Comparison of ENCODE assay signal across 28 cellular contexts in the genomic region with DNA sequence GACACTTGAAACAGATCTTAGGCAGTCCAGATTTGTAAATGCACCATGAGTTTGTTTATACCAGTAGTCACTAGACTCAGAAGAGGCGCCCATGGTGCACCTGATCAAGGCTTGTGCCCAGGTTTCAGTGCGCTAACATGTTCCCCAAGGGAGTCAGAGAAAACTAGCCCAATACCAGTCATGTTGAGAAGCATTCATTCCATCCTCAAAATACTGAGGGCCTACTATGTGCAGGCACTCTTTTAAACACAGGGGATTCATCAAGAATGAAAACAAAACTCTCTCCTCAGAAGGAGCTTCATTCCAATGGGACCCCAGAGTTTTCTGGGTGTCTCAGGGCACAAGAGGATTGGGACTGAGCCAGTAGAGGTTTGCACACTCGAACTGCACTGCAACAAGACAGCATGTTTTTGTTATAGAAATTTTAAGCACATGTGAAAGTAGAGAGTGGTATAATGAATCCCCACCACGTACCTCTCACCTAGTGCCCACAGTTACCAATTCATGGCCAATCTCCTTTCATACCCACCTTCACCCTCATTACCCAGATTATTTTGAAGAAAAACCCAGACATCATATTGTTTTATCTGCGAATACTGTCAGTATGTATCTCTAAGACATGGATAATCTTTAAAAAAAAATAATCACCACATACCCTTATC.
"Had no signal": no experiment of that assay in that cellular context is flagged by ENCODE, and none has a peak within 500 bp of the region (broad histone marks: within the 10 kb centered on the region; RNA-seq: fewer than 3 reads in every experiment).

No MANE protein-coding gene starts in this region.

- H3K36me3 ChIP-seq: heart left ventricle, left ventricle myocardium inferior, neural progenitor cell, neutrophil, stomach, suprapubic skin, thoracic aorta, tibial artery, uterus had no signal

- H3K4me2 ChIP-seq: neural progenitor cell had no signal

- H3K27ac Mint-ChIP-seq: neural progenitor cell; progenitor cell of endocrine pancreas; stimulated activated effector memory CD8-positive, alpha-beta T cell treated with anti-CD3 and anti-CD28 coated beads, Interleukin-12 subunit alpha, Interleukin-12 subunit beta, amount 100 ng/mL, for 72 hours had no signal

- H3K9me3 ChIP-seq: heart left ventricle, left ventricle myocardium inferior, mucosa of descending colon, neutrophil, stomach, suprapubic skin, thoracic aorta, tibial artery, uterus had no signal

- H3K9me3 Mint-ChIP-seq: naive thymus-derived CD4-positive, alpha-beta T cell; nephron progenitor cell; neural progenitor cell; stimulated activated effector memory CD8-positive, alpha-beta T cell treated with anti-CD3 and anti-CD28 coated beads, Interleukin-12 subunit alpha, Interleukin-12 subunit beta, amount 100 ng/mL, for 72 hours had no signal

- H3K36me3 Mint-ChIP-seq: naive thymus-derived CD4-positive, alpha-beta T cell; neural progenitor cell; stimulated activated effector memory CD8-positive, alpha-beta T cell treated with anti-CD3 and anti-CD28 coated beads, Interleukin-12 subunit alpha, Interleukin-12 subunit beta, amount 100 ng/mL, for 72 hours; type B pancreatic cell had no signal

- H3K27me3 Mint-ChIP-seq: naive thymus-derived CD4-positive, alpha-beta T cell; progenitor cell of endocrine pancreas; type B pancreatic cell had no signal

- H3K79me2 ChIP-seq: parathyroid adenoma had no signal

- H3K4me3 ChIP-seq: heart left ventricle, left ventricle myocardium inferior, lung, mucosa of descending colon, neural progenitor cell, skin epidermis, stomach, suprapubic skin, thoracic aorta, tibial artery, uterus had no signal

- H3K27me3 ChIP-seq: heart left ventricle, neural progenitor cell, neutrophil, stomach, suprapubic skin, tibial artery, uterus had no signal

- H3K9ac ChIP-seq: neural progenitor cell, parathyroid adenoma had no signal

- H3K4me1 Mint-ChIP-seq: stimulated activated effector memory CD8-positive, alpha-beta T cell treated with anti-CD3 and anti-CD28 coated beads, Interleukin-12 subunit alpha, Interleukin-12 subunit beta, amount 100 ng/mL, for 72 hours had no signal

- H3K27ac ChIP-seq: heart left ventricle, left ventricle myocardium inferior, neural progenitor cell, neutrophil, parathyroid adenoma, skin epidermis, stomach, suprapubic skin, thoracic aorta, tibial artery, uterus had no signal

- H3K4me1 ChIP-seq: heart left ventricle, left ventricle myocardium inferior, parathyroid adenoma, suprapubic skin, tibial artery, uterus had no signal

- DNase-seq: heart left ventricle; islet precursor cell; left ventricle myocardium inferior; midbrain; mucosa of descending colon; nephron progenitor cell; occipital lobe; right cardiac atrium; stimulated activated CD4-positive, alpha-beta T cell treated with anti-CD3 and anti-CD28 coated beads, Interleukin-12 subunit alpha, Interleukin-12 subunit beta, amount 100 ng/mL, for 4 hours; stimulated activated CD4-positive, alpha-beta T cell treated with anti-CD3 and anti-CD28 coated beads, Interleukin-15, amount 100 ng/mL, for 24 hours; stimulated activated CD4-positive, alpha-beta T cell treated with anti-CD3 and anti-CD28 coated beads, Interleukin-2, amount 100 ng/mL, for 24 hours; stimulated activated CD4-positive, alpha-beta T cell treated with anti-CD3 and anti-CD28 coated beads, Interleukin-4, amount 100 ng/mL, for 1 hour; stimulated activated naive CD4-positive, alpha-beta T cell; stomach; tibial artery; uterus had no signal

- ATAC-seq: heart left ventricle; naive thymus-derived CD4-positive, alpha-beta T cell; right cardiac atrium; sciatic nerve; stimulated activated effector memory CD8-positive, alpha-beta T cell treated with anti-CD3 and anti-CD28 coated beads, Interleukin-12 subunit alpha, Interleukin-12 subunit beta, amount 100 ng/mL, for 72 hours had no signal

- H3K4me3 Mint-ChIP-seq: naive thymus-derived CD4-positive, alpha-beta T cell; nephron progenitor cell; neural progenitor cell; stimulated activated effector memory CD8-positive, alpha-beta T cell treated with anti-CD3 and anti-CD28 coated beads, Interleukin-12 subunit alpha, Interleukin-12 subunit beta, amount 100 ng/mL, for 72 hours; type B pancreatic cell had no signal
